1 cellular context compared by ENCODE assay signal in genomic region chr6:29602564-29603361, GRCh38.
TF ChIP-seq lines count a peak whose summit lies in the region.

No MANE protein-coding gene starts in this region.

TF ChIP-seq in endothelial cell of umbilical vein, 7 proteins besides CTCF, POLR2A, EP300 and RAD21:
- TF ChIP-seq MAX (IDR thresholded peaks at IDR 0.05; ENCODE audit: insufficient read depth, insufficient read length), result no peak
- TF ChIP-seq EZH2 (IDR thresholded peaks at IDR 0.05; ENCODE audit: borderline replicate concordance, low read depth, low read length, severe bottlenecking), result no peak
- TF ChIP-seq FOS (IDR thresholded peaks at IDR 0.05; ENCODE audit: borderline replicate concordance, insufficient read depth, low read length), result no peak
- no peak for TF ChIP-seq POLR2AphosphoS5 (IDR thresholded peaks at IDR 0.05; ENCODE audit: insufficient read depth, low read depth, low read length)
- no peak for TF ChIP-seq JUN (IDR thresholded peaks at IDR 0.05; ENCODE audit: borderline replicate concordance, insufficient read depth, insufficient read length, low read depth)
- TF ChIP-seq GATA2 (IDR thresholded peaks at IDR 0.05; ENCODE audit: insufficient read depth, insufficient read length, low read depth, low read length), result no peak
- no peak for TF ChIP-seq MYC (IDR thresholded peaks at IDR 0.05; ENCODE audit: low read depth, low read length)
